1 cellular context compared by ENCODE assay signal in the genomic region with DNA sequence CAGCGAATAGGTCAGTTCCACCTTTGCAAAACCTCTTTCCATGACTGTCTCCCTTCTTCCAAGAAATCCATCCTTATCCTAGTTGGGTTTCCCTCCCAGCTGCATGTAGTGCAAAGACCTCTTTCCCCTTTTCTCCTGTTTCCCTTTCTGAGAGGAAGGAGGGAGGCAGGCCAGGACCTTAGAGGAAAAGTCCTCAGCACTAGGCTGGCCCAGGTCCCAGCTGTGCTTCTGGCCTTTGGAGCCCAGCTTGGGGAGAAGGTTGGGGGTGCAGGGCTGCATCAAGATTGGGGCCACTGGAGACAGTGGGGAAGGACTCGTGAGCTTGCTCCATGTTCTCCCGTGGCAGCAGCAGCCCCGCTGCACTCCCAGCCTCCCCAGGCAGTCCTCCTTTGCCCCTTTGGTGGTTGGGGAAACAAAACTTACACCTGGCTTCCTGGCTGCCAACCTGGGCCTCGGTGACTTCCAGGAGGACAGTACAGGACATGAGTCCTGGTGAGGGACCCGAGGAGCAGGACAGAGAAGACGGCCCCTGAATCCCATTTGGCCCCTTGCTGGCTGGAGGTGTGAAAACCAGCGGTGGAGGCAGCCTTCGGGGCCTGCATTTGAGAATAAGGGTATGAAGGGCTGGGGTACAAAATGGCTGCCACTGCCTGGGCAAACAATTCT.
TF ChIP-seq lines count a peak whose summit lies in the region.

No MANE protein-coding gene starts in this region.

TF ChIP-seq in HepG2, 621 proteins besides CTCF, POLR2A, EP300 and RAD21 (continued from another document and continues in another):
- TF ChIP-seq, protein P1, sequence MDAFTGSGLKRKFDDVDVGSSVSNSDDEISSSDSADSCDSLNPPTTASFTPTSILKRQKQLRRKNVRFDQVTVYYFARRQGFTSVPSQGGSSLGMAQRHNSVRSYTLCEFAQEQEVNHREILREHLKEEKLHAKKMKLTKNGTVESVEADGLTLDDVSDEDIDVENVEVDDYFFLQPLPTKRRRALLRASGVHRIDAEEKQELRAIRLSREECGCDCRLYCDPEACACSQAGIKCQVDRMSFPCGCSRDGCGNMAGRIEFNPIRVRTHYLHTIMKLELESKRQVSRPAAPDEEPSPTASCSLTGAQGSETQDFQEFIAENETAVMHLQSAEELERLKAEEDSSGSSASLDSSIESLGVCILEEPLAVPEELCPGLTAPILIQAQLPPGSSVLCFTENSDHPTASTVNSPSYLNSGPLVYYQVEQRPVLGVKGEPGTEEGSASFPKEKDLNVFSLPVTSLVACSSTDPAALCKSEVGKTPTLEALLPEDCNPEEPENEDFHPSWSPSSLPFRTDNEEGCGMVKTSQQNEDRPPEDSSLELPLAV (CRISPR knock-in tag; conservative IDR thresholded peaks at IDR 0.05; ENCODE audit: low read depth): no peak
- TF ChIP-seq SKI (IDR thresholded peaks at IDR 0.05; ENCODE audit: partially characterized antibody) (no peak), ZBTB7A (CRISPR knock-in tag; IDR thresholded peaks at IDR 0.05) (no peak; the same call in 1 of the 2 replicates), EED (CRISPR knock-in tag; IDR thresholded peaks at IDR 0.05) (no peak), PHF20 (CRISPR knock-in tag; IDR thresholded peaks at IDR 0.05) (no peak; the same call in 1 of the 2 replicates), ZKSCAN8 (CRISPR knock-in tag; IDR thresholded peaks at IDR 0.05; ENCODE audit: borderline replicate concordance) (no peak), TCF12 (IDR thresholded peaks at IDR 0.05) (no peak), TCF12 (CRISPR knock-in tag; IDR thresholded peaks at IDR 0.05) (no peak; the same call in 1 of the 2 replicates), ARNT (IDR thresholded peaks at IDR 0.05) (no peak), HDAC2 (CRISPR knock-in tag; IDR thresholded peaks at IDR 0.05) (no peak; the same call in 1 of the 2 replicates), TAF1 (CRISPR knock-in tag; IDR thresholded peaks at IDR 0.05) (no peak; the same call in 1 of the 2 replicates), ZNF746 (CRISPR knock-in tag; IDR thresholded peaks at IDR 0.05) (no peak), ZNF101 (CRISPR knock-in tag; IDR thresholded peaks at IDR 0.05; ENCODE audit: borderline replicate concordance, low read depth) (0 out of 2 replicates have a peak, but pooled peaks have one; percentile 44), ARNT2 (CRISPR knock-in tag; IDR thresholded peaks at IDR 0.05; ENCODE audit: low read depth) (no peak; the same call in none of the 2 replicates), HOXD1 (CRISPR knock-in tag; IDR thresholded peaks at IDR 0.05) (no peak), ZSCAN22 (CRISPR knock-in tag; IDR thresholded peaks at IDR 0.05) (no peak; the same call in 1 of the 2 replicates), AKAP8 (CRISPR knock-in tag; IDR thresholded peaks at IDR 0.05) (no peak), ADNP (CRISPR knock-in tag; IDR thresholded peaks at IDR 0.05) (no peak), MED8 (CRISPR knock-in tag; IDR thresholded peaks at IDR 0.05; ENCODE audit: insufficient replicate concordance) (no peak), NCOR1 (IDR thresholded peaks at IDR 0.05; ENCODE audit: borderline replicate concordance, low read length) (no peak), ZNF160 (CRISPR knock-in tag; IDR thresholded peaks at IDR 0.05) (no peak; the same call in 1 of the 2 replicates), ZNF317 (CRISPR knock-in tag; IDR thresholded peaks at IDR 0.05) (no peak; the same call in 1 of the 2 replicates), KMT2B (CRISPR knock-in tag; IDR thresholded peaks at IDR 0.05) (no peak), NONO (IDR thresholded peaks at IDR 0.05) (no peak), NONO (CRISPR knock-in tag; conservative IDR thresholded peaks at IDR 0.05) (no peak), ZNF274 (CRISPR knock-in tag; IDR thresholded peaks at IDR 0.05) (no peak), XRCC5 (optimal IDR thresholded peaks at IDR 0.05; ENCODE audit: low read length) (no peak), ZNF326 (CRISPR knock-in tag; IDR thresholded peaks at IDR 0.05; ENCODE audit: borderline replicate concordance) (no peak), ZNF124 (CRISPR knock-in tag; IDR thresholded peaks at IDR 0.05) (no peak)
- TF ChIP-seq, protein P2, sequence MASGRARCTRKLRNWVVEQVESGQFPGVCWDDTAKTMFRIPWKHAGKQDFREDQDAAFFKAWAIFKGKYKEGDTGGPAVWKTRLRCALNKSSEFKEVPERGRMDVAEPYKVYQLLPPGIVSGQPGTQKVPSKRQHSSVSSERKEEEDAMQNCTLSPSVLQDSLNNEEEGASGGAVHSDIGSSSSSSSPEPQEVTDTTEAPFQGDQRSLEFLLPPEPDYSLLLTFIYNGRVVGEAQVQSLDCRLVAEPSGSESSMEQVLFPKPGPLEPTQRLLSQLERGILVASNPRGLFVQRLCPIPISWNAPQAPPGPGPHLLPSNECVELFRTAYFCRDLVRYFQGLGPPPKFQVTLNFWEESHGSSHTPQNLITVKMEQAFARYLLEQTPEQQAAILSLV (CRISPR knock-in tag; IDR thresholded peaks at IDR 0.05; ENCODE audit: borderline replicate concordance): no peak
- TF ChIP-seq, protein P3, sequence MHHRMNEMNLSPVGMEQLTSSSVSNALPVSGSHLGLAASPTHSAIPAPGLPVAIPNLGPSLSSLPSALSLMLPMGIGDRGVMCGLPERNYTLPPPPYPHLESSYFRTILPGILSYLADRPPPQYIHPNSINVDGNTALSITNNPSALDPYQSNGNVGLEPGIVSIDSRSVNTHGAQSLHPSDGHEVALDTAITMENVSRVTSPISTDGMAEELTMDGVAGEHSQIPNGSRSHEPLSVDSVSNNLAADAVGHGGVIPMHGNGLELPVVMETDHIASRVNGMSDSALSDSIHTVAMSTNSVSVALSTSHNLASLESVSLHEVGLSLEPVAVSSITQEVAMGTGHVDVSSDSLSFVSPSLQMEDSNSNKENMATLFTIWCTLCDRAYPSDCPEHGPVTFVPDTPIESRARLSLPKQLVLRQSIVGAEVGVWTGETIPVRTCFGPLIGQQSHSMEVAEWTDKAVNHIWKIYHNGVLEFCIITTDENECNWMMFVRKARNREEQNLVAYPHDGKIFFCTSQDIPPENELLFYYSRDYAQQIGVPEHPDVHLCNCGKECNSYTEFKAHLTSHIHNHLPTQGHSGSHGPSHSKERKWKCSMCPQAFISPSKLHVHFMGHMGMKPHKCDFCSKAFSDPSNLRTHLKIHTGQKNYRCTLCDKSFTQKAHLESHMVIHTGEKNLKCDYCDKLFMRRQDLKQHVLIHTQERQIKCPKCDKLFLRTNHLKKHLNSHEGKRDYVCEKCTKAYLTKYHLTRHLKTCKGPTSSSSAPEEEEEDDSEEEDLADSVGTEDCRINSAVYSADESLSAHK (CRISPR knock-in tag; IDR thresholded peaks at IDR 0.05; ENCODE audit: borderline replicate concordance): no peak
- TF ChIP-seq, protein P4, sequence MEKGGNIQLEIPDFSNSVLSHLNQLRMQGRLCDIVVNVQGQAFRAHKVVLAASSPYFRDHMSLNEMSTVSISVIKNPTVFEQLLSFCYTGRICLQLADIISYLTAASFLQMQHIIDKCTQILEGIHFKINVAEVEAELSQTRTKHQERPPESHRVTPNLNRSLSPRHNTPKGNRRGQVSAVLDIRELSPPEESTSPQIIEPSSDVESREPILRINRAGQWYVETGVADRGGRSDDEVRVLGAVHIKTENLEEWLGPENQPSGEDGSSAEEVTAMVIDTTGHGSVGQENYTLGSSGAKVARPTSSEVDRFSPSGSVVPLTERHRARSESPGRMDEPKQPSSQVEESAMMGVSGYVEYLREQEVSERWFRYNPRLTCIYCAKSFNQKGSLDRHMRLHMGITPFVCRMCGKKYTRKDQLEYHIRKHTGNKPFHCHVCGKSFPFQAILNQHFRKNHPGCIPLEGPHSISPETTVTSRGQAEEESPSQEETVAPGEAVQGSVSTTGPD (CRISPR knock-in tag; IDR thresholded peaks at IDR 0.05): no peak
- TF ChIP-seq, protein P5, sequence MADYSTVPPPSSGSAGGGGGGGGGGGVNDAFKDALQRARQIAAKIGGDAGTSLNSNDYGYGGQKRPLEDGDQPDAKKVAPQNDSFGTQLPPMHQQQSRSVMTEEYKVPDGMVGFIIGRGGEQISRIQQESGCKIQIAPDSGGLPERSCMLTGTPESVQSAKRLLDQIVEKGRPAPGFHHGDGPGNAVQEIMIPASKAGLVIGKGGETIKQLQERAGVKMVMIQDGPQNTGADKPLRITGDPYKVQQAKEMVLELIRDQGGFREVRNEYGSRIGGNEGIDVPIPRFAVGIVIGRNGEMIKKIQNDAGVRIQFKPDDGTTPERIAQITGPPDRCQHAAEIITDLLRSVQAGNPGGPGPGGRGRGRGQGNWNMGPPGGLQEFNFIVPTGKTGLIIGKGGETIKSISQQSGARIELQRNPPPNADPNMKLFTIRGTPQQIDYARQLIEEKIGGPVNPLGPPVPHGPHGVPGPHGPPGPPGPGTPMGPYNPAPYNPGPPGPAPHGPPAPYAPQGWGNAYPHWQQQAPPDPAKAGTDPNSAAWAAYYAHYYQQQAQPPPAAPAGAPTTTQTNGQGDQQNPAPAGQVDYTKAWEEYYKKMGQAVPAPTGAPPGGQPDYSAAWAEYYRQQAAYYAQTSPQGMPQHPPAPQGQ (CRISPR knock-in tag; IDR thresholded peaks at IDR 0.05; ENCODE audit: borderline replicate concordance): no peak
- TF ChIP-seq, protein P6, sequence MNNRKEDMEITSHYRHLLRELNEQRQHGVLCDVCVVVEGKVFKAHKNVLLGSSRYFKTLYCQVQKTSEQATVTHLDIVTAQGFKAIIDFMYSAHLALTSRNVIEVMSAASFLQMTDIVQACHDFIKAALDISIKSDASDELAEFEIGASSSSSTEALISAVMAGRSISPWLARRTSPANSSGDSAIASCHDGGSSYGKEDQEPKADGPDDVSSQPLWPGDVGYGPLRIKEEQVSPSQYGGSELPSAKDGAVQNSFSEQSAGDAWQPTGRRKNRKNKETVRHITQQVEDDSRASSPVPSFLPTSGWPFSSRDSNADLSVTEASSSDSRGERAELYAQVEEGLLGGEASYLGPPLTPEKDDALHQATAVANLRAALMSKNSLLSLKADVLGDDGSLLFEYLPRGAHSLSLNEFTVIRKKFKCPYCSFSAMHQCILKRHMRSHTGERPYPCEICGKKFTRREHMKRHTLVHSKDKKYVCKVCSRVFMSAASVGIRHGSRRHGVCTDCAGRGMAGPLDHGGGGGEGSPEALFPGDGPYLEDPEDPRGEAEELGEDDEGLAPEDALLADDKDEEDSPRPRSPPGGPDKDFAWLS (CRISPR knock-in tag; IDR thresholded peaks at IDR 0.05; ENCODE audit: borderline replicate concordance): no peak
- TF ChIP-seq, protein P7, sequence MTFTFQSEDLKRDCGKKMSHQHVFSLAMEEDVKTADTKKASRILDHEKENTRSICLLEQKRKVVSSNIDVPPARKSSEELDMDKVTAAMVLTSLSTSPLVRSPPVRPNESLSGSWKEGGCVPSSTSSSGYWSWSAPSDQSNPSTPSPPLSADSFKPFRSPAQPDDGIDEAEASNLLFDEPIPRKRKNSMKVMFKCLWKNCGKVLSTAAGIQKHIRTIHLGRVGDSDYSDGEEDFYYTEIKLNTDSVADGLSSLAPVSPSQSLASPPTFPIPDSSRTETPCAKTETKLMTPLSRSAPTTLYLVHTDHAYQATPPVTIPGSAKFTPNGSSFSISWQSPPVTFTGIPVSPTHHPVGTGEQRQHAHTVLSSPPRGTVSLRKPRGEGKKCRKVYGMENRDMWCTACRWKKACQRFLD (CRISPR knock-in tag; IDR thresholded peaks at IDR 0.05; ENCODE audit: borderline replicate concordance): no peak; the same call in 1 of the 2 replicates
- TF ChIP-seq, protein P8, sequence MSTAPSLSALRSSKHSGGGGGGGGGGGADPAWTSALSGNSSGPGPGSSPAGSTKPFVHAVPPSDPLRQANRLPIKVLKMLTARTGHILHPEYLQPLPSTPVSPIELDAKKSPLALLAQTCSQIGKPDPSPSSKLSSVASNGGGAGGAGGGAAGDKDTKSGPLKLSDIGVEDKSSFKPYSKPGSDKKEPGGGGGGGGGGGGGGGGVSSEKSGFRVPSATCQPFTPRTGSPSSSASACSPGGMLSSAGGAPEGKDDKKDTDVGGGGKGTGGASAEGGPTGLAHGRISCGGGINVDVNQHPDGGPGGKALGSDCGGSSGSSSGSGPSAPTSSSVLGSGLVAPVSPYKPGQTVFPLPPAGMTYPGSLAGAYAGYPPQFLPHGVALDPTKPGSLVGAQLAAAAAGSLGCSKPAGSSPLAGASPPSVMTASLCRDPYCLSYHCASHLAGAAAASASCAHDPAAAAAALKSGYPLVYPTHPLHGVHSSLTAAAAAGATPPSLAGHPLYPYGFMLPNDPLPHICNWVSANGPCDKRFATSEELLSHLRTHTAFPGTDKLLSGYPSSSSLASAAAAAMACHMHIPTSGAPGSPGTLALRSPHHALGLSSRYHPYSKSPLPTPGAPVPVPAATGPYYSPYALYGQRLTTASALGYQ (CRISPR knock-in tag; IDR thresholded peaks at IDR 0.05): 0 out of 2 replicates have a peak, but pooled peaks have one; percentile 23
- TF ChIP-seq, protein P9, sequence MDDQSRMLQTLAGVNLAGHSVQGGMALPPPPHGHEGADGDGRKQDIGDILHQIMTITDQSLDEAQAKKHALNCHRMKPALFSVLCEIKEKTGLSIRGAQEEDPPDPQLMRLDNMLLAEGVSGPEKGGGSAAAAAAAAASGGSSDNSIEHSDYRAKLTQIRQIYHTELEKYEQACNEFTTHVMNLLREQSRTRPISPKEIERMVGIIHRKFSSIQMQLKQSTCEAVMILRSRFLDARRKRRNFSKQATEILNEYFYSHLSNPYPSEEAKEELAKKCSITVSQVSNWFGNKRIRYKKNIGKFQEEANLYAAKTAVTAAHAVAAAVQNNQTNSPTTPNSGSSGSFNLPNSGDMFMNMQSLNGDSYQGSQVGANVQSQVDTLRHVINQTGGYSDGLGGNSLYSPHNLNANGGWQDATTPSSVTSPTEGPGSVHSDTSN (CRISPR knock-in tag; IDR thresholded peaks at IDR 0.05; ENCODE audit: borderline replicate concordance): no peak
